ENCODE assay signal across 1 cellular context in the genomic region with DNA sequence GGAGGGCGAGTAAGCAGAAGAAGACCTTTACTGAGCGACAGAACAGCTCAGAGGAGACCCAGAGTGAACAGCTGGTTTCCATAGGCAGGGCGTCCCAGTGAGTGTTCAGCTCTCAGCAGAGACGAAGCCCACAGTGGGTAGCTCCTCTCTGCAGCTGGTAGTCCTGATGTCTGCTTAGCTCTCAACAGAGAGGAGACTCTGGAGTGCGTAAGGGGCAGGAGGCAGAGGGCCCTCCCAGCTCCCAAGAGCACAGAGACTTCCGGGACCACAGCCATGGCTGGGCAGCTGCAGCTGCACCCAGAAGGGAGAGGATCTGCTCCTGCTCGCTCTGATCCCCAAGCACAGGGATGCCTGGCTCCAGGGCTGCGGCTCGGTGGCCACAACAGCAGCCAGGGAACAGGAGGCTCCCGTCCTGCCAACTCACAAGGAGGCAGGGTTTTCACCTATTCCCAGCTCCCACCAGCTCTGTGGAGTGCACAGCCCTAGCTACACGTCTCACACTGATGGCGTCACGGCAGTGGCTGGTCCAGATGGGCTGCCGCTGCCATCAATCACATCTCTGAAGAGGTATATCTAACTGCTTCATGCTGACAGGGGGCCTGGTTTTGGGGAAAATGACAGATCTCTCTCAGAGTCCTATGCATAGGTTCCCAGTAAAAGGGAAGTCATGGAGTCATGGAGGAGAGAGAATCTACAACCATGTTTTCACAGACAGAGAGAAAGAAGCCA.
A peak's percentile ranks its signal among the peaks of the same experiment; 100 is the strongest.
TF ChIP-seq lines count a peak whose summit lies in the region.

No MANE protein-coding gene starts in this region.

TF ChIP-seq in K562, 482 proteins besides CTCF, POLR2A, EP300 and RAD21 (continued from another document and continues in another):
- TF ChIP-seq, protein P1, sequence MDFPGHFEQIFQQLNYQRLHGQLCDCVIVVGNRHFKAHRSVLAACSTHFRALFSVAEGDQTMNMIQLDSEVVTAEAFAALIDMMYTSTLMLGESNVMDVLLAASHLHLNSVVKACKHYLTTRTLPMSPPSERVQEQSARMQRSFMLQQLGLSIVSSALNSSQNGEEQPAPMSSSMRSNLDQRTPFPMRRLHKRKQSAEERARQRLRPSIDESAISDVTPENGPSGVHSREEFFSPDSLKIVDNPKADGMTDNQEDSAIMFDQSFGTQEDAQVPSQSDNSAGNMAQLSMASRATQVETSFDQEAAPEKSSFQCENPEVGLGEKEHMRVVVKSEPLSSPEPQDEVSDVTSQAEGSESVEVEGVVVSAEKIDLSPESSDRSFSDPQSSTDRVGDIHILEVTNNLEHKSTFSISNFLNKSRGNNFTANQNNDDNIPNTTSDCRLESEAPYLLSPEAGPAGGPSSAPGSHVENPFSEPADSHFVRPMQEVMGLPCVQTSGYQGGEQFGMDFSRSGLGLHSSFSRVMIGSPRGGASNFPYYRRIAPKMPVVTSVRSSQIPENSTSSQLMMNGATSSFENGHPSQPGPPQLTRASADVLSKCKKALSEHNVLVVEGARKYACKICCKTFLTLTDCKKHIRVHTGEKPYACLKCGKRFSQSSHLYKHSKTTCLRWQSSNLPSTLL (IDR thresholded peaks at IDR 0.05): no peak
- TF ChIP-seq MBD2 (IDR thresholded peaks at IDR 0.05; ENCODE audit: borderline replicate concordance, low read depth) (peak; percentile 67), MEIS2 (IDR thresholded peaks at IDR 0.05; ENCODE audit: partially characterized antibody) (peak; percentile 93), KHSRP (IDR thresholded peaks at IDR 0.05) (0 out of 2 replicates have a peak, but pooled peaks have one; percentile 12), NFYB (IDR thresholded peaks at IDR 0.05; ENCODE audit: extremely low read depth, insufficient read length) (peak; percentile 66), SIN3B (IDR thresholded peaks at IDR 0.05; ENCODE audit: low read depth) (peak; percentile 92), GABPA (tag; conservative IDR thresholded peaks at IDR 0.05; ENCODE audit: low read depth) (peak; percentile 82), PHB (CRISPR knock-in tag; IDR thresholded peaks at IDR 0.05) (no peak), RBBP5 (IDR thresholded peaks at IDR 0.05; ENCODE audit: borderline replicate concordance, insufficient read depth, low read length, poor library complexity, severe bottlenecking) (peak; percentile 43), SPI1 (IDR thresholded peaks at IDR 0.05; ENCODE audit: borderline replicate concordance, low read depth, low read length) (0 out of 2 replicates have a peak, but pooled peaks have one; percentile 14), NR2C2 (CRISPR knock-in tag; IDR thresholded peaks at IDR 0.05) (peak; percentile 27; the same call in 1 of the 2 replicates), NR2C2 (tag; IDR thresholded peaks at IDR 0.05) (no peak), POLR2AphosphoS5 (IDR thresholded peaks at IDR 0.05; ENCODE audit: control insufficient read depth, insufficient read depth, low read depth, low read length) (peak; percentile 46; the same call in 1 of the 2 replicates), MTA3 (IDR thresholded peaks at IDR 0.05; ENCODE audit: borderline replicate concordance) (no peak; the same call in 1 of the 2 replicates), TCF3 (CRISPR knock-in tag; IDR thresholded peaks at IDR 0.05) (peak; percentile 12; the same call in 1 of the 2 replicates), ZNF212 (CRISPR knock-in tag; IDR thresholded peaks at IDR 0.05) (no peak), ATF7 (IDR thresholded peaks at IDR 0.05) (peak; percentile 67), ELF2 (CRISPR knock-in tag; IDR thresholded peaks at IDR 0.05) (peak; percentile 66; the same call in 1 of the 2 replicates), SAP30 (IDR thresholded peaks at IDR 0.05; ENCODE audit: borderline replicate concordance, insufficient read depth, low read depth, low read length, poor library complexity, severe bottlenecking) (peak; percentile 21), CREB1 (IDR thresholded peaks at IDR 0.05) (peak; percentile 91), CREB1 (CRISPR knock-in tag; IDR thresholded peaks at IDR 0.05) (peak; percentile 95), ZC3H11A (IDR thresholded peaks at IDR 0.05; ENCODE audit: low read depth, low read length) (no peak), MCM2 (IDR thresholded peaks at IDR 0.05; ENCODE audit: low read depth) (no peak), PHF8 (IDR thresholded peaks at IDR 0.05; ENCODE audit: borderline replicate concordance, low read length) (peak; percentile 82; the same call in 1 of the 2 replicates), NRF1 (conservative IDR thresholded peaks at IDR 0.05 in 1 of 2, IDR thresholded peaks at IDR 0.05 in 1 of 2) (peak; percentile 27 to 40; a peak in 2 of 4 replicates), NCOA2 (IDR thresholded peaks at IDR 0.05; ENCODE audit: partially characterized antibody in 2 of 2) (no peak), HMG20B (CRISPR knock-in tag; IDR thresholded peaks at IDR 0.05) (no peak), HDAC1 (IDR thresholded peaks at IDR 0.05) (peak in 1 of 2 experiments; percentile 72; a peak in 2 of 4 replicates), MTA1 (IDR thresholded peaks at IDR 0.05; ENCODE audit: borderline replicate concordance) (peak; percentile 97), GABPB1 (CRISPR knock-in tag; IDR thresholded peaks at IDR 0.05) (peak; percentile 67; the same call in 1 of the 2 replicates), ADNP (tag; IDR thresholded peaks at IDR 0.05) (no peak), NFRKB (IDR thresholded peaks at IDR 0.05; ENCODE audit: low read depth) (peak; percentile 73; the same call in 1 of the 2 replicates), RFX5 (IDR thresholded peaks at IDR 0.05; ENCODE audit: low read depth, low read length) (no peak), DIDO1 (tag; IDR thresholded peaks at IDR 0.05; ENCODE audit: low read depth) (peak; percentile 74; the same call in 1 of the 2 replicates)
- TF ChIP-seq, protein P2, sequence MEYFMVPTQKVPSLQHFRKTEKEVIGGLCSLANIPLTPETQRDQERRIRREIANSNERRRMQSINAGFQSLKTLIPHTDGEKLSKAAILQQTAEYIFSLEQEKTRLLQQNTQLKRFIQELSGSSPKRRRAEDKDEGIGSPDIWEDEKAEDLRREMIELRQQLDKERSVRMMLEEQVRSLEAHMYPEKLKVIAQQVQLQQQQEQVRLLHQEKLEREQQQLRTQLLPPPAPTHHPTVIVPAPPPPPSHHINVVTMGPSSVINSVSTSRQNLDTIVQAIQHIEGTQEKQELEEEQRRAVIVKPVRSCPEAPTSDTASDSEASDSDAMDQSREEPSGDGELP (CRISPR knock-in tag; IDR thresholded peaks at IDR 0.05; ENCODE audit: borderline replicate concordance): peak; percentile 80; the same call in 1 of the 2 replicates
- TF ChIP-seq, protein P3, sequence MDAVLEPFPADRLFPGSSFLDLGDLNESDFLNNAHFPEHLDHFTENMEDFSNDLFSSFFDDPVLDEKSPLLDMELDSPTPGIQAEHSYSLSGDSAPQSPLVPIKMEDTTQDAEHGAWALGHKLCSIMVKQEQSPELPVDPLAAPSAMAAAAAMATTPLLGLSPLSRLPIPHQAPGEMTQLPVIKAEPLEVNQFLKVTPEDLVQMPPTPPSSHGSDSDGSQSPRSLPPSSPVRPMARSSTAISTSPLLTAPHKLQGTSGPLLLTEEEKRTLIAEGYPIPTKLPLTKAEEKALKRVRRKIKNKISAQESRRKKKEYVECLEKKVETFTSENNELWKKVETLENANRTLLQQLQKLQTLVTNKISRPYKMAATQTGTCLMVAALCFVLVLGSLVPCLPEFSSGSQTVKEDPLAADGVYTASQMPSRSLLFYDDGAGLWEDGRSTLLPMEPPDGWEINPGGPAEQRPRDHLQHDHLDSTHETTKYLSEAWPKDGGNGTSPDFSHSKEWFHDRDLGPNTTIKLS (IDR thresholded peaks at IDR 0.05; ENCODE audit: borderline replicate concordance, low read depth): no peak
- TF ChIP-seq, protein P4, sequence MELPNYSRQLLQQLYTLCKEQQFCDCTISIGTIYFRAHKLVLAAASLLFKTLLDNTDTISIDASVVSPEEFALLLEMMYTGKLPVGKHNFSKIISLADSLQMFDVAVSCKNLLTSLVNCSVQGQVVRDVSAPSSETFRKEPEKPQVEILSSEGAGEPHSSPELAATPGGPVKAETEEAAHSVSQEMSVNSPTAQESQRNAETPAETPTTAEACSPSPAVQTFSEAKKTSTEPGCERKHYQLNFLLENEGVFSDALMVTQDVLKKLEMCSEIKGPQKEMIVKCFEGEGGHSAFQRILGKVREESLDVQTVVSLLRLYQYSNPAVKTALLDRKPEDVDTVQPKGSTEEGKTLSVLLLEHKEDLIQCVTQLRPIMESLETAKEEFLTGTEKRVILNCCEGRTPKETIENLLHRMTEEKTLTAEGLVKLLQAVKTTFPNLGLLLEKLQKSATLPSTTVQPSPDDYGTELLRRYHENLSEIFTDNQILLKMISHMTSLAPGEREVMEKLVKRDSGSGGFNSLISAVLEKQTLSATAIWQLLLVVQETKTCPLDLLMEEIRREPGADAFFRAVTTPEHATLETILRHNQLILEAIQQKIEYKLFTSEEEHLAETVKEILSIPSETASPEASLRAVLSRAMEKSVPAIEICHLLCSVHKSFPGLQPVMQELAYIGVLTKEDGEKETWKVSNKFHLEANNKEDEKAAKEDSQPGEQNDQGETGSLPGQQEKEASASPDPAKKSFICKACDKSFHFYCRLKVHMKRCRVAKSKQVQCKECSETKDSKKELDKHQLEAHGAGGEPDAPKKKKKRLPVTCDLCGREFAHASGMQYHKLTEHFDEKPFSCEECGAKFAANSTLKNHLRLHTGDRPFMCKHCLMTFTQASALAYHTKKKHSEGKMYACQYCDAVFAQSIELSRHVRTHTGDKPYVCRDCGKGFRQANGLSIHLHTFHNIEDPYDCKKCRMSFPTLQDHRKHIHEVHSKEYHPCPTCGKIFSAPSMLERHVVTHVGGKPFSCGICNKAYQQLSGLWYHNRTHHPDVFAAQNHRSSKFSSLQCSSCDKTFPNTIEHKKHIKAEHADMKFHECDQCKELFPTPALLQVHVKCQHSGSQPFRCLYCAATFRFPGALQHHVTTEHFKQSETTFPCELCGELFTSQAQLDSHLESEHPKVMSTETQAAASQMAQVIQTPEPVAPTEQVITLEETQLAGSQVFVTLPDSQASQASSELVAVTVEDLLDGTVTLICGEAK (IDR thresholded peaks at IDR 0.05): peak; percentile 65; the same call in 1 of the 2 replicates
- TF ChIP-seq, protein P4 (CRISPR knock-in tag; IDR thresholded peaks at IDR 0.05): no peak
- TF ChIP-seq, protein P5, sequence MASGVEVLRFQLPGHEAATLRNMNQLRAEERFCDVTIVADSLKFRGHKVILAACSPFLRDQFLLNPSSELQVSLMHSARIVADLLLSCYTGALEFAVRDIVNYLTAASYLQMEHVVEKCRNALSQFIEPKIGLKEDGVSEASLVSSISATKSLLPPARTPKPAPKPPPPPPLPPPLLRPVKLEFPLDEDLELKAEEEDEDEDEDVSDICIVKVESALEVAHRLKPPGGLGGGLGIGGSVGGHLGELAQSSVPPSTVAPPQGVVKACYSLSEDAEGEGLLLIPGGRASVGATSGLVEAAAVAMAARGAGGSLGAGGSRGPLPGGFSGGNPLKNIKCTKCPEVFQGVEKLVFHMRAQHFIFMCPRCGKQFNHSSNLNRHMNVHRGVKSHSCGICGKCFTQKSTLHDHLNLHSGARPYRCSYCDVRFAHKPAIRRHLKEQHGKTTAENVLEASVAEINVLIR (CRISPR knock-in tag; IDR thresholded peaks at IDR 0.05): peak; percentile 93
- TF ChIP-seq, protein P6, sequence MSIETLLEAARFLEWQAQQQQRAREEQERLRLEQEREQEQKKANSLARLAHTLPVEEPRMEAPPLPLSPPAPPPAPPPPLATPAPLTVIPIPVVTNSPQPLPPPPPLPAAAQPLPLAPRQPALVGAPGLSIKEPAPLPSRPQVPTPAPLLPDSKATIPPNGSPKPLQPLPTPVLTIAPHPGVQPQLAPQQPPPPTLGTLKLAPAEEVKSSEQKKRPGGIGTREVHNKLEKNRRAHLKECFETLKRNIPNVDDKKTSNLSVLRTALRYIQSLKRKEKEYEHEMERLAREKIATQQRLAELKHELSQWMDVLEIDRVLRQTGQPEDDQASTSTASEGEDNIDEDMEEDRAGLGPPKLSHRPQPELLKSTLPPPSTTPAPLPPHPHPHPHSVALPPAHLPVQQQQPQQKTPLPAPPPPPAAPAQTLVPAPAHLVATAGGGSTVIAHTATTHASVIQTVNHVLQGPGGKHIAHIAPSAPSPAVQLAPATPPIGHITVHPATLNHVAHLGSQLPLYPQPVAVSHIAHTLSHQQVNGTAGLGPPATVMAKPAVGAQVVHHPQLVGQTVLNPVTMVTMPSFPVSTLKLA (conservative IDR thresholded peaks at IDR 0.05): peak in 1 of 2 experiments; percentile 77; a peak in 2 of 4 replicates
